In the genomic region with DNA sequence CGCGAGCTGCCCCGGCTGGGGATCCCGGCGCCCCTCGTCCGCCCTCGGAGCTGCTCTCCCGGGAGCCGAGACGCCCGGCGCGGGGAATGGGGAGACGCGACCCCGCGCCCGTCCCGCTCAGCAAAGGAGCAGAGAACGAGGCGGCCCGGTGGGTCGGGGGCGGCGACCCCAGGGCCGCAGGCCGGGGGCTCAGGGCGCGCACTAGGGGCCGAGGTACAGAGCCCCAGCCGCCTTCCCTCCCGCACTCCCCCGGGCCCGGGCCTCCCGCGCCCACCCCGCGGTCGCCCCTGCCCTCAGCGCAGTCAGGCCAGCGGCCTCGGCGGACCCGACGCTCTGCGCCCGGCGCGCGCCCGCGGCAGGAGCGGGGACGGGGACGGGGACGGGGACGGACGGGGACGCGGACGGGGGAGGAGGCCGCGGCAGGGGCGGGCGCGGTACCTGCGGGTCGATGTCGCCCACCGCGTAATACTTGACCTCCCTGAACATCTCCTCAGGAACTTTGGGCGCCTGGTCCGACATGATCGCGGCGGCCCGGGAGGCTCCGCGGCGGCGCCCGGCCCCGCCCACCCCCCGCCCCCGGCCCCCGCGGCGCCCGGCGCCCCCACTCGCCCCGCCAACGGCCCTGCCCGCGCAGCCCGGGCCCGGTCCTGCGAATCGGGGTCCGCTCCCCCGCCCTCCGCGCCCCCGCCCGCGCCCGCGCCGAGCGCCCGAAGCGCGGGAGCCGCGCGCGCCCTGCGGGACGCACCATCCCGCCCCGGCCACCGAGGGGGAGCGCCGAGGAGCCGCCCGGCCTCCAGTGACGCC, we compare ENCODE assay signal across 8 cellular contexts. TPM values are rescaled to one million over a fixed set of nuclear protein-coding genes. Genes with fewer than 3 reads are reported as not detected.
DNase-seq lines count a peak whose midpoint lies in the region; ATAC-seq and TF ChIP-seq lines count a peak whose summit lies in the region.

PAXIP1 (minus strand) TSS at position 714 of the 804 bp plus-strand sequence; CDS start at position 519, 195 bp downstream.

- H3K27ac Mint-ChIP-seq in activated T-helper 1 cell treated with anti-CD3 and anti-CD28 coated beads, Interleukin-12 subunit alpha, Interleukin-12 subunit beta, Interleukin-2, Interleukin-4 antibody, amounts not matched to agents 30 ng/mL and 10 ng/mL and 1 ng/mL, durations not matched to agents 14 hours and 24 hours and 36 hours, result peak within 1 kb of the TSS; percentile 94

- no peaks in the 10 kb centered on the region for H3K9me3 Mint-ChIP-seq in activated T-helper 1 cell treated with anti-CD3 and anti-CD28 coated beads, Interleukin-12 subunit alpha, Interleukin-12 subunit beta, Interleukin-2, Interleukin-4 antibody, amounts not matched to agents 30 ng/mL and 10 ng/mL and 1 ng/mL, durations not matched to agents 14 hours and 24 hours and 36 hours

- peaks cover 6% of the 10 kb centered on the region for H3K4me1 Mint-ChIP-seq in activated T-helper 1 cell treated with anti-CD3 and anti-CD28 coated beads, Interleukin-12 subunit alpha, Interleukin-12 subunit beta, Interleukin-2, Interleukin-4 antibody, amounts not matched to agents 30 ng/mL and 10 ng/mL and 1 ng/mL, durations not matched to agents 14 hours and 24 hours and 36 hours (ENCODE audit: low read depth)

- H3K27ac ChIP-seq in neutrophil (peak within 1 kb of the TSS; percentile 88), tibial nerve (peak within 1 kb of the TSS; percentile 87 to 92 (median 90))

- TF ChIP-seq POLR2A in tibial nerve (IDR thresholded peaks at IDR 0.05), result no peak

- DNase-seq in C1 segment of cervical spinal cord (lab: John Stamatoyannopoulos, UW) (peak in 11 of 14 donors; percentile 75 to 90 (median 84)), NCI-H69 (lab: John Stamatoyannopoulos, UW) (peak; percentile 92), foreskin fibroblast (peak; percentile 33 to 74), tibial nerve (ENCODE audit: low spot score in 2 of 2) (no peak)
- DNase-seq in activated T-helper 1 cell treated with anti-CD3 and anti-CD28 coated beads, Interleukin-12 subunit alpha, Interleukin-12 subunit beta, Interleukin-2, Interleukin-4 antibody, amounts not matched to agents 30 ng/mL and 10 ng/mL and 1 ng/mL, durations not matched to agents 14 hours and 24 hours and 36 hours (ENCODE audit: low spot score), result peak; percentile 28

- no peaks in the 10 kb centered on the region for H3K9me3 ChIP-seq in neutrophil
- no peaks in the 10 kb centered on the region for H3K9me3 ChIP-seq in tibial nerve

- WGBS in tibial nerve, 2 donors, result 0 to 1% methylated on average over 9 to 19 of the region's 128 CpGs

- TF ChIP-seq CTCF in foreskin fibroblast (IDR thresholded peaks at IDR 0.05; ENCODE audit: low read depth, low read length) (no peak), neutrophil (IDR thresholded peaks at IDR 0.05) (no peak), tibial nerve (IDR thresholded peaks at IDR 0.05) (no peak)

- intact Hi-C loops in activated T-helper 1 cell treated with anti-CD3 and anti-CD28 coated beads, Interleukin-12 subunit alpha, Interleukin-12 subunit beta, Interleukin-2, Interleukin-4 antibody, amounts not matched to agents 30 ng/mL and 10 ng/mL and 1 ng/mL, durations not matched to agents 14 hours and 24 hours and 36 hours (cut with micrococcal nuclease), result loop anchor here (1.0 to 10.0 kb wide), 5 partner anchors 68 to 640 kb away; partner anchors contain the start of genes HTR5A and RBM33

- ATAC-seq in GM18868 (IDR thresholded peaks at IDR 0.05; ENCODE audit: unreplicated experiment) (peak; percentile 66), HG03066 (IDR thresholded peaks at IDR 0.05; ENCODE audit: low read depth, unreplicated experiment) (peak; percentile 55)

- no peak for TF ChIP-seq EP300 in tibial nerve (IDR thresholded peaks at IDR 0.05)

- H3K4me3 ChIP-seq in foreskin fibroblast (ENCODE audit: low read depth in 1 of 2, low read length in 2 of 2) (peak within 1 kb of the TSS; percentile 79 to 84), neutrophil (ENCODE audit: low read depth in 1 of 2, low read length in 1 of 2) (peak within 1 kb of the TSS; percentile 90 to 100), tibial nerve (peak within 1 kb of the TSS; percentile 89 to 98 (median 94))

- H3K36me3 Mint-ChIP-seq in activated T-helper 1 cell treated with anti-CD3 and anti-CD28 coated beads, Interleukin-12 subunit alpha, Interleukin-12 subunit beta, Interleukin-2, Interleukin-4 antibody, amounts not matched to agents 30 ng/mL and 10 ng/mL and 1 ng/mL, durations not matched to agents 14 hours and 24 hours and 36 hours (ENCODE audit: low read depth), result peaks cover 8% of the 10 kb centered on the region

- H3K27me3 Mint-ChIP-seq in activated T-helper 1 cell treated with anti-CD3 and anti-CD28 coated beads, Interleukin-12 subunit alpha, Interleukin-12 subunit beta, Interleukin-2, Interleukin-4 antibody, amounts not matched to agents 30 ng/mL and 10 ng/mL and 1 ng/mL, durations not matched to agents 14 hours and 24 hours and 36 hours (ENCODE audit: insufficient read depth), result peaks cover 1% of the 10 kb centered on the region

- peaks cover 5% of the 10 kb centered on the region for H3K36me3 ChIP-seq in neutrophil
- peaks cover 0 to 19% (median 0%) of the 10 kb centered on the region in 3 donors for H3K36me3 ChIP-seq in tibial nerve

- peak within 1 kb of the TSS; percentile 95 for H3K4me3 Mint-ChIP-seq in activated T-helper 1 cell treated with anti-CD3 and anti-CD28 coated beads, Interleukin-12 subunit alpha, Interleukin-12 subunit beta, Interleukin-2, Interleukin-4 antibody, amounts not matched to agents 30 ng/mL and 10 ng/mL and 1 ng/mL, durations not matched to agents 14 hours and 24 hours and 36 hours

- H3K27me3 ChIP-seq in neutrophil (peaks cover 6% of the 10 kb centered on the region), tibial nerve (no peaks in the 10 kb centered on the region)

- H3K4me1 ChIP-seq in neutrophil (ENCODE audit: control insufficient read depth in 1 of 2, insufficient read depth in 1 of 2, low read depth in 1 of 2, low read length in 1 of 2) (peaks cover 25 to 26% of the 10 kb centered on the region in 2 experiments), tibial nerve (peaks cover 0 to 33% (median 13%) of the 10 kb centered on the region in 4 donors)

RNA-seq across cellular contexts. Expression of gene PAXIP1, which starts in this region (rescaled TPM):
- total RNA-seq in activated T-helper 1 cell treated with anti-CD3 and anti-CD28 coated beads, Interleukin-12 subunit alpha, Interleukin-12 subunit beta, Interleukin-2, Interleukin-4 antibody, amounts not matched to agents 30 ng/mL and 10 ng/mL and 1 ng/mL, durations not matched to agents 14 hours and 24 hours and 36 hours, result 36.2 and 39.6 TPM in 2 replicates
- total RNA-seq in tibial nerve, result 10 to 100 TPM in 1 of 4 donors, 1 to 10 TPM in 3; 9.0 to 10.3 (median 9.8) TPM

Comparison
In these comparisons a context has a peak if more than half of its experiments do, and no peak if none do; other contexts are left out.
1. DNase-seq: peak in C1 segment of cervical spinal cord (11 of 14), NCI-H69 (single experiment), activated T-helper 1 cell treated with anti-CD3 and anti-CD28 coated beads, Interleukin-12 subunit alpha, Interleukin-12 subunit beta, Interleukin-2, Interleukin-4 antibody, amounts not matched to agents 30 ng/mL and 10 ng/mL and 1 ng/mL, durations not matched to agents 14 hours and 24 hours and 36 hours (single experiment) and foreskin fibroblast (2 of 2); none in tibial nerve (0 of 2).
2. Peak in every context shown above with its lines, with median percentiles within 50 percentile points of each other: H3K4me3 ChIP-seq.